ENCODE assay signal across 11 cellular contexts in genomic region chr10:97464226-97464625, GRCh38. TPM values are rescaled to one million over a fixed set of nuclear protein-coding genes. Genes with fewer than 3 reads are reported as not detected.
DNase-seq lines count a peak whose midpoint lies in the region; ATAC-seq, FAIRE-seq and TF ChIP-seq lines count a peak whose summit lies in the region.
"Had no signal": no experiment of that assay in that cellular context is flagged by ENCODE, and none has a peak within 500 bp of the region (broad histone marks: within the 10 kb centered on the region; RNA-seq: fewer than 3 reads in every experiment).

No MANE protein-coding gene starts in this region.

- H3K9me3 ChIP-seq in A549 (no peaks in the 10 kb centered on the region), ascending aorta (no peaks in the 10 kb centered on the region)
- H3K9me3 ChIP-seq: ovary had no signal

- no peak overlapping the region for H2AFZ ChIP-seq in GM23338

- H3K79me2 ChIP-seq in GM23338 (replicated peaks; ENCODE audit: insufficient read depth): no peaks in the 10 kb centered on the region

- ATAC-seq in A549 (peak in 1 of 2 experiments; percentile 12; a peak in 3 of 6 replicates), GM23338 (no peak), HG03139 (IDR thresholded peaks at IDR 0.05; ENCODE audit: unreplicated experiment) (no peak), HG03432 (IDR thresholded peaks at IDR 0.05; ENCODE audit: unreplicated experiment) (no peak)

- H3K27ac Mint-ChIP-seq in GM23338: peak overlapping the region; percentile 86

- H3F3A ChIP-seq in GM23338 (replicated peaks; ENCODE audit: low read depth): peaks cover 32% of the 10 kb centered on the region

- H3K9me3 Mint-ChIP-seq in GM23338: no peaks in the 10 kb centered on the region

- H3K36me3 Mint-ChIP-seq in GM23338 (ENCODE audit: low read depth): peaks cover 90% of the 10 kb centered on the region

- H3K27me3 ChIP-seq in GM23338 (ENCODE audit: insufficient read depth): no peaks in the 10 kb centered on the region
- no peaks in the 10 kb centered on the region for H3K27me3 ChIP-seq in ascending aorta
- H3K27me3 ChIP-seq: ovary had no signal

- intact Hi-C loops in ascending aorta (cut with DNase I): no loop called here

- POLR2A ChIA-PET in A549 (lab: Yijun Ruan, JAX): interaction anchor here (0.9 kb wide), 1 partner anchor 10 kb away, joined by 4 read pairs; no protein-coding TSS in a partner anchor

- H4K20me1 ChIP-seq in GM23338 (replicated peaks; ENCODE audit: insufficient read depth): peaks cover 5% of the 10 kb centered on the region

- no peaks in the 10 kb centered on the region for H3K9me2 ChIP-seq in GM23338 (ENCODE audit: insufficient read depth)

- no peak for TF ChIP-seq RAD21 in A549 (conservative IDR thresholded peaks at IDR 0.05 in 1 of 2, IDR thresholded peaks at IDR 0.05 in 1 of 2)

- peaks cover 5% of the 10 kb centered on the region; the same call in 1 of the 3 replicates for H3K4me1 Mint-ChIP-seq in GM23338

- H3K36me3 ChIP-seq in GM23338 (ENCODE audit: insufficient read depth) (peaks cover 65% of the 10 kb centered on the region), ascending aorta (peaks cover 93 to 95% of the 10 kb centered on the region in 2 donors)
- H3K36me3 ChIP-seq: ovary had no signal

- no peak for DNase-seq in A549 (ENCODE audit: low read depth in 1 of 2, low spot score in 1 of 2)
- DNase-seq in GM23338 (ENCODE audit: low spot score): no peak
- DNase-seq in ascending aorta (ENCODE audit: low spot score in 2 of 2): no peak
- DNase-seq in myocyte (ENCODE audit: low read depth): peak; percentile 79
- DNase-seq in cerebellar nuclear complex (lab: John Stamatoyannopoulos, UW): no peak
- DNase-seq in cerebellum (ENCODE audit: low spot score): no peak
- DNase-seq: NCI-H446 treated with DMSO at 0.1 percent for 48 hours had no signal

- FAIRE-seq in A549 (lab: Jason Lieb, UNC): peak; percentile 18

- H3K4me1 ChIP-seq in A549: peaks cover 8% of the 10 kb centered on the region
- no peaks in the 10 kb centered on the region for H3K4me1 ChIP-seq in GM23338 (ENCODE audit: insufficient read depth)
- H3K4me1 ChIP-seq in ascending aorta: no peaks in the 10 kb centered on the region

- no peak for TF ChIP-seq EP300 in A549 (IDR thresholded peaks at IDR 0.05)

- peak overlapping the region in 1 of 2 experiments; percentile 10; a peak in 1 of 6 replicates for H3K27ac ChIP-seq in A549
- peak overlapping the region; percentile 73 for H3K27ac ChIP-seq in GM23338 (ENCODE audit: low read depth)
- peak overlapping the region; percentile 34 to 49 for H3K27ac ChIP-seq in ascending aorta
- H3K27ac ChIP-seq: ovary had no signal

- CTCF ChIA-PET in A549 (lab: Yijun Ruan, JAX): interaction anchor here (0.6 to 12.9 kb wide), 38 partner anchors 10 to 670 kb away, joined by 3 to 218 read pairs (median 4); partner anchors contain the start of gene R3HCC1L

- no peak overlapping the region for H3K4me2 ChIP-seq in A549
- H3K4me2 ChIP-seq in GM23338: no peak overlapping the region

- H3K4me3 Mint-ChIP-seq in GM23338: no peak overlapping the region

- H3K4me3 ChIP-seq in A549 (no peak overlapping the region), GM23338 (no peak overlapping the region), ascending aorta (no peak overlapping the region)
- H3K4me3 ChIP-seq: coronary artery, ovary had no signal

- 60% methylated on average over 1 of the region's 1 CpG for WGBS in A549 (ENCODE audit: missing lambda C conversion rate)

- H3K27me3 Mint-ChIP-seq in GM23338 (ENCODE audit: insufficient read depth, low read depth, poor library complexity): peaks cover 6% of the 10 kb centered on the region

- TF ChIP-seq CTCF in A549 (IDR thresholded peaks at IDR 0.05): no peak
- no peak for TF ChIP-seq CTCF in GM23338 (conservative IDR thresholded peaks at IDR 0.05; ENCODE audit: low read depth in 2 of 2)
- TF ChIP-seq CTCF in ascending aorta (IDR thresholded peaks at IDR 0.05): no peak

- no peak for TF ChIP-seq POLR2A in A549 (IDR thresholded peaks at IDR 0.05; ENCODE audit: low read length)

TF ChIP-seq in A549, 52 proteins besides CTCF, POLR2A, EP300 and RAD21 (continues in another document):
- TF ChIP-seq MAFK (IDR thresholded peaks at IDR 0.05; ENCODE audit: partially characterized antibody) (no peak), BCL3 (IDR thresholded peaks at IDR 0.05) (no peak), JUN (IDR thresholded peaks at IDR 0.05) (no peak)

TF ChIP-seq in GM23338, 12 proteins besides CTCF, POLR2A, EP300 and RAD21 (continues in another document):
- TF ChIP-seq STAT1 (IDR thresholded peaks at IDR 0.05; ENCODE audit: unreplicated experiment): no peak

RNA-seq across cellular contexts. Expression of gene ZDHHC16, which starts 18.3 kb away (rescaled TPM):
- 57.0 and 71.6 TPM in 2 replicates for polyA plus RNA-seq in A549 (2011; rRNA removed)
- 70.1 and 86.8 TPM in 2 replicates for polyA plus RNA-seq in A549 (2012; cell fraction: cytosol; rRNA removed)
- polyA plus RNA-seq in A549 (2012; cell fraction: nucleus; rRNA removed): 65.8 and 75.7 TPM in 2 replicates
- polyA plus RNA-seq in A549 (2017; fragmentation: RNase III; extraction: RNeasy Plus Mini Kit Qiagen cat#74134 plus additional on column Dnase treatment): 47.7 to 53.0 TPM (median 51.0 TPM) in 3 replicates
- 95.0 and 111 TPM in 2 replicates for polyA minus RNA-seq in A549 (2011; rRNA and poly(A)+ RNA removed)
- 58.1 and 58.2 TPM in 2 replicates for total RNA-seq in GM23338 (2014; rRNA removed; shearing (Covaris generic))
- polyA plus RNA-seq in GM23338 (2016; fragmentation: Nextera tagmentation; extraction: Ambion mirVana): 33.3 and 35.1 TPM in 2 replicates
- 30.4 TPM for total RNA-seq in ascending aorta
- total RNA-seq in myocyte: 42.1 and 49.9 TPM in 2 replicates
- 45.1 TPM for polyA plus RNA-seq in myocyte (2012)
- 28.4 TPM for total RNA-seq in cerebellum

RNA-seq across cellular contexts. Expression of gene EXOSC1, which starts 18.4 kb away (rescaled TPM):
- polyA plus RNA-seq in A549 (2011; rRNA removed) (64.0 and 71.7 TPM in 2 replicates), A549 (2017; fragmentation: RNase III; extraction: RNeasy Plus Mini Kit Qiagen cat#74134 plus additional on column Dnase treatment) (54.0 to 54.8 TPM (median 54.8 TPM) in 3 replicates), GM23338 (2016; fragmentation: Nextera tagmentation; extraction: Ambion mirVana) (127 and 131 TPM in 2 replicates)
- 61.0 and 63.8 TPM in 2 replicates for polyA plus RNA-seq in A549 (2012; cell fraction: cytosol; rRNA removed)
- 30.0 and 36.1 TPM in 2 replicates for polyA plus RNA-seq in A549 (2012; cell fraction: nucleus; rRNA removed)
- polyA minus RNA-seq in A549 (2011; rRNA and poly(A)+ RNA removed): 37.4 and 41.4 TPM in 2 replicates
- total RNA-seq in GM23338 (2014; rRNA removed; shearing (Covaris generic)): 63.6 and 66.3 TPM in 2 replicates
- total RNA-seq in ascending aorta (11.3 TPM), myocyte (25.1 and 26.8 TPM in 2 replicates), cerebellum (30.7 TPM)
- polyA plus RNA-seq in myocyte (2012): 40.5 TPM

RNA-seq across cellular contexts. Expression of gene MMS19, which starts 34.0 kb away (rescaled TPM):
- 65.6 and 83.4 TPM in 2 replicates for polyA plus RNA-seq in A549 (2011; rRNA removed)
- 58.3 and 75.3 TPM in 2 replicates for polyA plus RNA-seq in A549 (2012; cell fraction: cytosol; rRNA removed)
- 193 and 200 TPM in 2 replicates for polyA plus RNA-seq in A549 (2012; cell fraction: nucleus; rRNA removed)
- polyA plus RNA-seq in A549 (2017; fragmentation: RNase III; extraction: RNeasy Plus Mini Kit Qiagen cat#74134 plus additional on column Dnase treatment): 56.3 to 60.6 TPM (median 60.4 TPM) in 3 replicates
- 136 and 153 TPM in 2 replicates for polyA minus RNA-seq in A549 (2011; rRNA and poly(A)+ RNA removed)
- total RNA-seq in GM23338 (2014; rRNA removed; shearing (Covaris generic)): 221 and 252 TPM in 2 replicates
- polyA plus RNA-seq in GM23338 (2016; fragmentation: Nextera tagmentation; extraction: Ambion mirVana): 74.7 and 81.5 TPM in 2 replicates
- total RNA-seq in ascending aorta: 34.0 TPM
- 149 and 168 TPM in 2 replicates for total RNA-seq in myocyte
- 86.0 TPM for polyA plus RNA-seq in myocyte (2012)
- total RNA-seq in cerebellum: 53.3 TPM

RNA-seq across cellular contexts. Expression of gene UBTD1, which starts 34.5 kb away (rescaled TPM):
- polyA plus RNA-seq in A549 (2011; rRNA removed) (4.8 and 5.9 TPM in 2 replicates), A549 (2017; fragmentation: RNase III; extraction: RNeasy Plus Mini Kit Qiagen cat#74134 plus additional on column Dnase treatment) (9.1 to 11.6 TPM (median 10.4 TPM) in 3 replicates), GM23338 (2016; fragmentation: Nextera tagmentation; extraction: Ambion mirVana) (17.3 and 20.4 TPM in 2 replicates)
- polyA plus RNA-seq in A549 (2012; cell fraction: cytosol; rRNA removed): 16.8 and 21.8 TPM in 2 replicates
- polyA plus RNA-seq in A549 (2012; cell fraction: nucleus; rRNA removed): 14.3 and 19.8 TPM in 2 replicates
- polyA minus RNA-seq in A549 (2011; rRNA and poly(A)+ RNA removed): 1.7 and 4.1 TPM in 2 replicates
- 21.5 and 29.0 TPM in 2 replicates for total RNA-seq in GM23338 (2014; rRNA removed; shearing (Covaris generic))
- total RNA-seq in ascending aorta (33.0 TPM), myocyte (81.1 and 95.8 TPM in 2 replicates), cerebellum (2.3 TPM)
- 60.0 TPM for polyA plus RNA-seq in myocyte (2012)

RNA-seq across cellular contexts. Expression of gene PGAM1, which starts 38.2 kb away (rescaled TPM):
- polyA plus RNA-seq in A549 (2011; rRNA removed): 459 and 516 TPM in 2 replicates
- polyA plus RNA-seq in A549 (2012; cell fraction: cytosol; rRNA removed): 497 and 598 TPM in 2 replicates
- polyA plus RNA-seq in A549 (2012; cell fraction: nucleus; rRNA removed): 365 and 373 TPM in 2 replicates
- polyA plus RNA-seq in A549 (2017; fragmentation: RNase III; extraction: RNeasy Plus Mini Kit Qiagen cat#74134 plus additional on column Dnase treatment): 516 to 557 TPM (median 525 TPM) in 3 replicates
- 361 and 374 TPM in 2 replicates for polyA minus RNA-seq in A549 (2011; rRNA and poly(A)+ RNA removed)
- 870 and 930 TPM in 2 replicates for total RNA-seq in GM23338 (2014; rRNA removed; shearing (Covaris generic))
- polyA plus RNA-seq in GM23338 (2016; fragmentation: Nextera tagmentation; extraction: Ambion mirVana): 492 and 497 TPM in 2 replicates
- total RNA-seq in ascending aorta: 171 TPM
- total RNA-seq in myocyte: 463 and 464 TPM in 2 replicates
- 680 TPM for polyA plus RNA-seq in myocyte (2012)
- total RNA-seq in cerebellum: 96.3 TPM
